ENCODE assay signal across 8 cellular contexts in the genomic region with DNA sequence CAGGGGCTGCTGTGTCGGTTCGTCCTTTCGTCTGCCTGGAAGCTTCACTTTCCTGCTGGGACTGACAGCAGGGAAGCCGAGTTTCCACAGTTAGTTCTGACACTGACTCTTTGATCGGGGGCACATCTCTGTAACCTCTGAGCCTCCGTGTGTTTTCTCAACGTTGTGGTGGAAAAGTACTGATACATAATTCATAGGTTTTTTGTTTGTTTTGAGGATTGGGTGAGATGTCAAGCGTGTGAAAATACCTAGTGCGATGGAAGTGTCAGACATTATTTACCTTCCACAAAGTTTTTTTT. TPM values are rescaled to one million over a fixed set of nuclear protein-coding genes. Genes with fewer than 3 reads are reported as not detected.
DNase-seq lines count a peak whose midpoint lies in the region; ATAC-seq, FAIRE-seq and TF ChIP-seq lines count a peak whose summit lies in the region.

No MANE protein-coding gene starts in this region.

- intact Hi-C loops in upper lobe of right lung (cut with DNase I) = no loop called here

- no peaks in the 10 kb centered on the region for H3K27me3 ChIP-seq in CD4-positive, CD25-positive, alpha-beta regulatory T cell (ENCODE audit: control insufficient read depth, insufficient read depth, low read length)
- H3K27me3 ChIP-seq in liver (ENCODE audit: control insufficient read depth in 4 of 4, insufficient read depth in 4 of 4, low read length in 3 of 4) = no peaks in the 10 kb centered on the region
- H3K27me3 ChIP-seq in upper lobe of right lung = no peaks in the 10 kb centered on the region

- no peaks in the 10 kb centered on the region for H3K9me3 ChIP-seq in CD4-positive, CD25-positive, alpha-beta regulatory T cell (ENCODE audit: control insufficient read depth in 2 of 2, low read length in 2 of 2)
- H3K9me3 ChIP-seq in liver (ENCODE audit: control insufficient read depth in 4 of 4, low read length in 3 of 4) = no peaks in the 10 kb centered on the region
- H3K9me3 ChIP-seq in upper lobe of right lung = no peaks in the 10 kb centered on the region

- TF ChIP-seq RAD21 in liver (IDR thresholded peaks at IDR 0.05) = no peak

- peaks cover 19% of the 10 kb centered on the region for H3K4me1 ChIP-seq in CD4-positive, CD25-positive, alpha-beta regulatory T cell (ENCODE audit: control insufficient read depth, insufficient read depth, low read length, poor library complexity, severe bottlenecking)
- H3K4me1 ChIP-seq in liver (ENCODE audit: control insufficient read depth in 4 of 4, insufficient read depth in 4 of 4, low read length in 3 of 4) (peaks cover 5 to 25% (median 9%) of the 10 kb centered on the region in 4 donors), upper lobe of right lung (peaks cover 29% of the 10 kb centered on the region)

- H3K9ac ChIP-seq in liver (ENCODE audit: low read depth in 1 of 2, low read length in 2 of 2) = peak overlapping the region; percentile 63 to 91

- TF ChIP-seq CTCF in liver (IDR thresholded peaks at IDR 0.05; ENCODE audit: low read depth, low read length, missing input control) (no peak), upper lobe of right lung (IDR thresholded peaks at IDR 0.05) (no peak)

- no peak for FAIRE-seq in HTR-8/SVneo (lab: Jason Lieb, UNC)

- peak overlapping the region; percentile 100 for H3K27ac ChIP-seq in CD4-positive, CD25-positive, alpha-beta regulatory T cell (ENCODE audit: insufficient read depth, low read length, poor library complexity, severe bottlenecking)
- H3K27ac ChIP-seq in angular gyrus (ENCODE audit: low read depth, low read length) (peak overlapping the region; percentile 70), liver (ENCODE audit: low read depth in 1 of 2, low read length in 2 of 2) (peak overlapping the region; percentile 96 to 98), upper lobe of right lung (peak overlapping the region; percentile 93)

- peak overlapping the region; percentile 90 to 100 (median 96) for H3K4me3 Mint-ChIP-seq in CD4-positive, CD25-positive, alpha-beta regulatory T cell

- H3K4me1 Mint-ChIP-seq in CD4-positive, CD25-positive, alpha-beta regulatory T cell = peaks cover 16 to 39% (median 30%) of the 10 kb centered on the region in 4 donors

- peaks cover 21% of the 10 kb centered on the region for H3K36me3 ChIP-seq in CD4-positive, CD25-positive, alpha-beta regulatory T cell (ENCODE audit: control insufficient read depth, insufficient read depth, low read length)
- peaks cover 3 to 8% (median 5%) of the 10 kb centered on the region in 4 donors for H3K36me3 ChIP-seq in liver (ENCODE audit: control insufficient read depth in 4 of 4, insufficient read depth in 3 of 4, low read depth in 1 of 4, low read length in 3 of 4)
- H3K36me3 ChIP-seq in upper lobe of right lung = peaks cover 27% of the 10 kb centered on the region

- peak overlapping the region; percentile 97 for H3K4me3 ChIP-seq in CD4-positive, CD25-positive, alpha-beta regulatory T cell (ENCODE audit: low read depth, low read length)
- peak overlapping the region; percentile 76 to 99 (median 79) for H3K4me3 ChIP-seq in liver (ENCODE audit: low read depth in 1 of 3, low read length in 3 of 3)
- H3K4me3 ChIP-seq in upper lobe of right lung = peak overlapping the region; percentile 93

- H3K27ac Mint-ChIP-seq in CD4-positive, CD25-positive, alpha-beta regulatory T cell = peak overlapping the region; percentile 88 to 98 (median 92)

- no peaks in the 10 kb centered on the region for H3K9me3 Mint-ChIP-seq in CD4-positive, CD25-positive, alpha-beta regulatory T cell

- DNase-seq in CD4-positive, CD25-positive, alpha-beta regulatory T cell = no peak
- DNase-seq in upper lobe of right lung (no peak), HTR-8/SVneo (ENCODE audit: insufficient read length, low spot score) (no peak), NCI-H2227 (lab: John Stamatoyannopoulos, UW; ENCODE audit: unreplicated experiment) (no peak), SHP77 treated with DMSO at 0.1 percent for 48 hours (lab: John Stamatoyannopoulos, UW) (no peak)

- under 1% methylated on average over 9 of the region's 9 CpGs for WGBS in liver

- peaks cover 10% of the 10 kb centered on the region for H3K36me3 Mint-ChIP-seq in CD4-positive, CD25-positive, alpha-beta regulatory T cell

- ATAC-seq in CD4-positive, CD25-positive, alpha-beta regulatory T cell (ENCODE audit: low read depth in 2 of 2) = no peak
- ATAC-seq in HG03139 (IDR thresholded peaks at IDR 0.05; ENCODE audit: unreplicated experiment) (peak; percentile 12), upper lobe of right lung (no peak)

- H3K27me3 Mint-ChIP-seq in CD4-positive, CD25-positive, alpha-beta regulatory T cell = peaks cover 12% of the 10 kb centered on the region

TF ChIP-seq in liver, 16 proteins besides CTCF, POLR2A, EP300 and RAD21:
- TF ChIP-seq SP1 (IDR thresholded peaks at IDR 0.05) = no peak
- TF ChIP-seq, protein P1, sequence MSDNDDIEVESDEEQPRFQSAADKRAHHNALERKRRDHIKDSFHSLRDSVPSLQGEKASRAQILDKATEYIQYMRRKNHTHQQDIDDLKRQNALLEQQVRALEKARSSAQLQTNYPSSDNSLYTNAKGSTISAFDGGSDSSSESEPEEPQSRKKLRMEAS (IDR thresholded peaks at IDR 0.05) = no peak
- no peak for TF ChIP-seq YY1 (IDR thresholded peaks at IDR 0.05)
- TF ChIP-seq FOXA1 (IDR thresholded peaks at IDR 0.05) = no peak
- no peak for TF ChIP-seq HNF4A (conservative IDR thresholded peaks at IDR 0.05)
- TF ChIP-seq GABPA (IDR thresholded peaks at IDR 0.05 in 1 of 2, conservative IDR thresholded peaks at IDR 0.05 in 1 of 2) = no peak
- TF ChIP-seq EGR1 (IDR thresholded peaks at IDR 0.05; ENCODE audit: low read depth in 2 of 2) = no peak
- TF ChIP-seq, protein P2, sequence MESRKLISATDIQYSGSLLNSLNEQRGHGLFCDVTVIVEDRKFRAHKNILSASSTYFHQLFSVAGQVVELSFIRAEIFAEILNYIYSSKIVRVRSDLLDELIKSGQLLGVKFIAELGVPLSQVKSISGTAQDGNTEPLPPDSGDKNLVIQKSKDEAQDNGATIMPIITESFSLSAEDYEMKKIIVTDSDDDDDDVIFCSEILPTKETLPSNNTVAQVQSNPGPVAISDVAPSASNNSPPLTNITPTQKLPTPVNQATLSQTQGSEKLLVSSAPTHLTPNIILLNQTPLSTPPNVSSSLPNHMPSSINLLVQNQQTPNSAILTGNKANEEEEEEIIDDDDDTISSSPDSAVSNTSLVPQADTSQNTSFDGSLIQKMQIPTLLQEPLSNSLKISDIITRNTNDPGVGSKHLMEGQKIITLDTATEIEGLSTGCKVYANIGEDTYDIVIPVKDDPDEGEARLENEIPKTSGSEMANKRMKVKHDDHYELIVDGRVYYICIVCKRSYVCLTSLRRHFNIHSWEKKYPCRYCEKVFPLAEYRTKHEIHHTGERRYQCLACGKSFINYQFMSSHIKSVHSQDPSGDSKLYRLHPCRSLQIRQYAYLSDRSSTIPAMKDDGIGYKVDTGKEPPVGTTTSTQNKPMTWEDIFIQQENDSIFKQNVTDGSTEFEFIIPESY (IDR thresholded peaks at IDR 0.05) = no peak
- no peak for TF ChIP-seq JUND (IDR thresholded peaks at IDR 0.05)

RNA-seq across cellular contexts. Expression of gene AP4E1, which starts 0.5 kb away (rescaled TPM):
- 9.5 TPM for total RNA-seq in CD4-positive, CD25-positive, alpha-beta regulatory T cell
- 1 to 10 TPM; 3.0 to 5.6 (median 4.0) TPM for polyA plus RNA-seq in CD4-positive, CD25-positive, alpha-beta regulatory T cell
- total RNA-seq in liver (10 to 100 TPM in 1 of 2 donors, 1 to 10 TPM in 1; 7.3 to 10.2 TPM), upper lobe of right lung (10.8 TPM)
- 1 to 10 TPM; 1.3 to 1.8 TPM for polyA plus RNA-seq in liver
